Comparison of ENCODE assay signal across 3 cellular contexts in genomic region chr4:102961813-102962212, GRCh38. TPM values are rescaled to one million over a fixed set of nuclear protein-coding genes. Genes with fewer than 3 reads are reported as not detected.
"Had no signal": no experiment of that assay in that cellular context is flagged by ENCODE, and none has a peak within 500 bp of the region (broad histone marks: within the 10 kb centered on the region; RNA-seq: fewer than 3 reads in every experiment).

No MANE protein-coding gene starts in this region.

RNA-seq across cellular contexts. Expression of gene SLC9B1, which starts 57.7 kb away (rescaled TPM):
- total RNA-seq: ascending aorta, body of pancreas had no signal
- polyA plus RNA-seq: cardiac muscle cell had no signal
